Comparison of ENCODE assay signal across 1 cellular context in genomic region chr1:44221793-44222192, GRCh38.
TF ChIP-seq lines count a peak whose summit lies in the region.

No MANE protein-coding gene starts in this region.

TF ChIP-seq in SK-N-SH treated with all-trans-retinoic acid at 6 μM for 48 hours, 23 proteins besides CTCF, POLR2A, EP300 and RAD21 (continued from another document):
- no peak for TF ChIP-seq SNAI2 (CRISPR knock-in tag; IDR thresholded peaks at IDR 0.05)
- TF ChIP-seq POU6F1 (CRISPR knock-in tag; IDR thresholded peaks at IDR 0.05; ENCODE audit: borderline replicate concordance, low read depth), result no peak
- TF ChIP-seq ISL1 (CRISPR knock-in tag; IDR thresholded peaks at IDR 0.05), result no peak
- TF ChIP-seq TOX (CRISPR knock-in tag; IDR thresholded peaks at IDR 0.05; ENCODE audit: borderline replicate concordance), result no peak
- TF ChIP-seq ZNF8 (CRISPR knock-in tag; IDR thresholded peaks at IDR 0.05), result no peak
